In the genomic region with DNA sequence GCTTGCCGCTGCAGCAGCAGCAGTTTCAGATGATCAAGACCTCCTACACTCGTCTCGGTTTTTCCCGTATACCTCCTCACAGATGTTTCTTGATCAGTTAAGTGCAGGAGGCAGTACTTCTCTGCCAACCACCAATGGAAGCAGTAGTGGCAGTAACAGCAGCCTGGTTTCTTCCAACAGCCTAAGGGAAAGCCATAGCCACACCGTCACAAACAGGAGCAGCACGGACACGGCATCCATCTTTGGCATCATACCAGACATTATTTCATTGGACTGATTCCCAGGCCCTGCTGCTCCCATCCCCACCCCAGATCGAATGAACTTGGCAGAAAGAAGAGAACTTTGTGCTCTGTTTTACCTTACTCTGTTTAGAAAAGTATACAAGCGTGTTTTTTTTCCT, we compare ENCODE assay signal across 1 cellular context.
TF ChIP-seq lines count a peak whose summit lies in the region.

No MANE protein-coding gene starts in this region.

TF ChIP-seq in SK-N-SH, 30 proteins besides CTCF, POLR2A, EP300 and RAD21 (continued from another document):
- TF ChIP-seq, protein P1, sequence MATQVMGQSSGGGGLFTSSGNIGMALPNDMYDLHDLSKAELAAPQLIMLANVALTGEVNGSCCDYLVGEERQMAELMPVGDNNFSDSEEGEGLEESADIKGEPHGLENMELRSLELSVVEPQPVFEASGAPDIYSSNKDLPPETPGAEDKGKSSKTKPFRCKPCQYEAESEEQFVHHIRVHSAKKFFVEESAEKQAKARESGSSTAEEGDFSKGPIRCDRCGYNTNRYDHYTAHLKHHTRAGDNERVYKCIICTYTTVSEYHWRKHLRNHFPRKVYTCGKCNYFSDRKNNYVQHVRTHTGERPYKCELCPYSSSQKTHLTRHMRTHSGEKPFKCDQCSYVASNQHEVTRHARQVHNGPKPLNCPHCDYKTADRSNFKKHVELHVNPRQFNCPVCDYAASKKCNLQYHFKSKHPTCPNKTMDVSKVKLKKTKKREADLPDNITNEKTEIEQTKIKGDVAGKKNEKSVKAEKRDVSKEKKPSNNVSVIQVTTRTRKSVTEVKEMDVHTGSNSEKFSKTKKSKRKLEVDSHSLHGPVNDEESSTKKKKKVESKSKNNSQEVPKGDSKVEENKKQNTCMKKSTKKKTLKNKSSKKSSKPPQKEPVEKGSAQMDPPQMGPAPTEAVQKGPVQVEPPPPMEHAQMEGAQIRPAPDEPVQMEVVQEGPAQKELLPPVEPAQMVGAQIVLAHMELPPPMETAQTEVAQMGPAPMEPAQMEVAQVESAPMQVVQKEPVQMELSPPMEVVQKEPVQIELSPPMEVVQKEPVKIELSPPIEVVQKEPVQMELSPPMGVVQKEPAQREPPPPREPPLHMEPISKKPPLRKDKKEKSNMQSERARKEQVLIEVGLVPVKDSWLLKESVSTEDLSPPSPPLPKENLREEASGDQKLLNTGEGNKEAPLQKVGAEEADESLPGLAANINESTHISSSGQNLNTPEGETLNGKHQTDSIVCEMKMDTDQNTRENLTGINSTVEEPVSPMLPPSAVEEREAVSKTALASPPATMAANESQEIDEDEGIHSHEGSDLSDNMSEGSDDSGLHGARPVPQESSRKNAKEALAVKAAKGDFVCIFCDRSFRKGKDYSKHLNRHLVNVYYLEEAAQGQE (IDR thresholded peaks at IDR 0.05; ENCODE audit: low read depth, low read length) = no peak
- TF ChIP-seq EZH2phosphoT487 (IDR thresholded peaks at IDR 0.05; ENCODE audit: borderline replicate concordance, low read depth) (no peak), NRF1 (IDR thresholded peaks at IDR 0.05; ENCODE audit: low read depth, low read length) (no peak), FOSL2 (IDR thresholded peaks at IDR 0.05; ENCODE audit: borderline replicate concordance, low read depth) (no peak), RCOR1 (IDR thresholded peaks at IDR 0.05; ENCODE audit: low read length) (peak; percentile 82; the same call in 1 of the 2 replicates), POLR2AphosphoS5 (IDR thresholded peaks at IDR 0.05; ENCODE audit: low read depth, low read length) (peak; percentile 63), SMC3 (IDR thresholded peaks at IDR 0.05; ENCODE audit: low read depth, low read length) (peak; percentile 14; the same call in 1 of the 2 replicates), YY1 (IDR thresholded peaks at IDR 0.05; ENCODE audit: low read depth) (peak; percentile 49; the same call in 1 of the 2 replicates), GATA2 (CRISPR knock-in tag; IDR thresholded peaks at IDR 0.05) (no peak), RXRA (IDR thresholded peaks at IDR 0.05; ENCODE audit: borderline replicate concordance, low read depth) (no peak), FOXM1 (IDR thresholded peaks at IDR 0.05; ENCODE audit: low read depth) (no peak), FOXJ3 (CRISPR knock-in tag; IDR thresholded peaks at IDR 0.05) (no peak), TEAD4 (IDR thresholded peaks at IDR 0.05; ENCODE audit: borderline replicate concordance, insufficient read depth) (no peak), JUND (IDR thresholded peaks at IDR 0.05) (no peak), MEF2A (IDR thresholded peaks at IDR 0.05; ENCODE audit: borderline replicate concordance, low read depth) (no peak), GABPA (IDR thresholded peaks at IDR 0.05; ENCODE audit: low read depth) (no peak)
- TF ChIP-seq, protein P2, sequence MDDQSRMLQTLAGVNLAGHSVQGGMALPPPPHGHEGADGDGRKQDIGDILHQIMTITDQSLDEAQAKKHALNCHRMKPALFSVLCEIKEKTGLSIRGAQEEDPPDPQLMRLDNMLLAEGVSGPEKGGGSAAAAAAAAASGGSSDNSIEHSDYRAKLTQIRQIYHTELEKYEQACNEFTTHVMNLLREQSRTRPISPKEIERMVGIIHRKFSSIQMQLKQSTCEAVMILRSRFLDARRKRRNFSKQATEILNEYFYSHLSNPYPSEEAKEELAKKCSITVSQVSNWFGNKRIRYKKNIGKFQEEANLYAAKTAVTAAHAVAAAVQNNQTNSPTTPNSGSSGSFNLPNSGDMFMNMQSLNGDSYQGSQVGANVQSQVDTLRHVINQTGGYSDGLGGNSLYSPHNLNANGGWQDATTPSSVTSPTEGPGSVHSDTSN (IDR thresholded peaks at IDR 0.05) = peak; percentile 22; the same call in 1 of the 2 replicates
TF ChIP-seq in SK-N-SH: peak in this region for 11.
